In genomic region chr21:42474043-42474831, GRCh38 we compare ENCODE assay signal across 8 cellular contexts. TPM values are rescaled to one million over a fixed set of nuclear protein-coding genes. Genes with fewer than 3 reads are reported as not detected.
DNase-seq lines count a peak whose midpoint lies in the region; ATAC-seq and TF ChIP-seq lines count a peak whose summit lies in the region.

No MANE protein-coding gene starts in this region.

- H3K36me3 ChIP-seq in BE2C (no peaks in the 10 kb centered on the region), left ventricle myocardium inferior (no peaks in the 10 kb centered on the region)

- ATAC-seq in GM18907 (IDR thresholded peaks at IDR 0.05; ENCODE audit: unreplicated experiment) (peak; percentile 48), HG03571 (IDR thresholded peaks at IDR 0.05; ENCODE audit: unreplicated experiment) (no peak)

- peaks cover 15% of the 10 kb centered on the region for H3K4me1 Mint-ChIP-seq in type B pancreatic cell (ENCODE audit: unreplicated experiment)

- H3K9me3 ChIP-seq in BE2C (no peaks in the 10 kb centered on the region), left ventricle myocardium inferior (replicated peaks) (no peaks in the 10 kb centered on the region)

- H3K27me3 Mint-ChIP-seq in type B pancreatic cell, result no peaks in the 10 kb centered on the region

- no peak overlapping the region for H3K27ac ChIP-seq in left ventricle myocardium inferior (replicated peaks)

- peak; percentile 28 for DNase-seq in BE2C
- DNase-seq in M059J (ENCODE audit: low read depth), result peak; percentile 80
- peak; percentile 76 for DNase-seq in epithelial cell of proximal tubule (ENCODE audit: low read depth)
- no peak for DNase-seq in type B pancreatic cell (ENCODE audit: extremely low spot score, unreplicated experiment)
- DNase-seq in activated effector memory CD4-positive, alpha-beta T cell treated with Interleukin-2 at 50 U/mL for 16 hours, result no peak
- DNase-seq in left ventricle myocardium inferior, result no peak

- no peaks in the 10 kb centered on the region for H3K9me3 Mint-ChIP-seq in type B pancreatic cell

- H3K4me3 ChIP-seq in BE2C (ENCODE audit: low read depth, low read length), result no peak overlapping the region
- H3K4me3 ChIP-seq in epithelial cell of proximal tubule (ENCODE audit: low read depth, low read length), result peak overlapping the region; percentile 23
- no peak overlapping the region for H3K4me3 ChIP-seq in left ventricle myocardium inferior

- H3K36me3 Mint-ChIP-seq in type B pancreatic cell, result no peaks in the 10 kb centered on the region

- H3K4me1 ChIP-seq in BE2C (no peaks in the 10 kb centered on the region; the same call in 1 of the 2 replicates), left ventricle myocardium inferior (no peaks in the 10 kb centered on the region)

- TF ChIP-seq CTCF in BE2C (IDR thresholded peaks at IDR 0.05; ENCODE audit: low read depth, low read length) (no peak), epithelial cell of proximal tubule (conservative IDR thresholded peaks at IDR 0.05; ENCODE audit: low read depth, low read length) (no peak), type B pancreatic cell (conservative IDR thresholded peaks at IDR 0.05) (no peak), left ventricle myocardium inferior (IDR thresholded peaks at IDR 0.05; ENCODE audit: borderline replicate concordance) (no peak)

- intact Hi-C loops in left ventricle myocardium inferior (cut with micrococcal nuclease), result no loop called here

- H3K27me3 ChIP-seq in BE2C, result no peaks in the 10 kb centered on the region
- H3K27me3 ChIP-seq in left ventricle myocardium inferior (ENCODE audit: low read depth), result peaks cover 29% of the 10 kb centered on the region

- H3K4me3 Mint-ChIP-seq in type B pancreatic cell, result peak overlapping the region; percentile 52

- H3K27ac Mint-ChIP-seq in type B pancreatic cell, result peak overlapping the region; percentile 91

RNA-seq across cellular contexts. Expression of gene RSPH1, which starts 21.8 kb away (rescaled TPM):
- polyA plus RNA-seq in BE2C (2012; ENCODE audit: insufficient read depth, insufficient read length, low read depth), result not detected
- total RNA-seq in M059J (2014; rRNA removed; shearing (Covaris generic)), result not detected in 2 replicates
- 1.8 TPM in 1 of 2 replicates, not detected in the other for total RNA-seq in epithelial cell of proximal tubule
- 2.1 and 5.2 TPM in 2 replicates for total RNA-seq in type B pancreatic cell (ENCODE audit: low replicate concordance)
- not detected for total RNA-seq in left ventricle myocardium inferior

RNA-seq across cellular contexts. Expression of gene SLC37A1, which starts 39.4 kb away (rescaled TPM):
- 3.9 TPM for polyA plus RNA-seq in BE2C (2012; ENCODE audit: insufficient read depth, insufficient read length, low read depth)
- 1.3 and 1.7 TPM in 2 replicates for total RNA-seq in M059J (2014; rRNA removed; shearing (Covaris generic))
- 16.4 and 21.7 TPM in 2 replicates for total RNA-seq in epithelial cell of proximal tubule
- 24.8 and 44.2 TPM in 2 replicates for total RNA-seq in type B pancreatic cell (ENCODE audit: low replicate concordance)
- 3.8 TPM for total RNA-seq in left ventricle myocardium inferior

Comparison
In these comparisons a context has a peak if more than half of its experiments do, and no peak if none do; other contexts are left out.
1. DNase-seq: peak in BE2C (single experiment), M059J (single experiment) and epithelial cell of proximal tubule (single experiment); none in type B pancreatic cell (single experiment), activated effector memory CD4-positive, alpha-beta T cell treated with Interleukin-2 at 50 U/mL for 16 hours (single experiment) and left ventricle myocardium inferior (single experiment).